9 cellular contexts compared by ENCODE assay signal in the genomic region with DNA sequence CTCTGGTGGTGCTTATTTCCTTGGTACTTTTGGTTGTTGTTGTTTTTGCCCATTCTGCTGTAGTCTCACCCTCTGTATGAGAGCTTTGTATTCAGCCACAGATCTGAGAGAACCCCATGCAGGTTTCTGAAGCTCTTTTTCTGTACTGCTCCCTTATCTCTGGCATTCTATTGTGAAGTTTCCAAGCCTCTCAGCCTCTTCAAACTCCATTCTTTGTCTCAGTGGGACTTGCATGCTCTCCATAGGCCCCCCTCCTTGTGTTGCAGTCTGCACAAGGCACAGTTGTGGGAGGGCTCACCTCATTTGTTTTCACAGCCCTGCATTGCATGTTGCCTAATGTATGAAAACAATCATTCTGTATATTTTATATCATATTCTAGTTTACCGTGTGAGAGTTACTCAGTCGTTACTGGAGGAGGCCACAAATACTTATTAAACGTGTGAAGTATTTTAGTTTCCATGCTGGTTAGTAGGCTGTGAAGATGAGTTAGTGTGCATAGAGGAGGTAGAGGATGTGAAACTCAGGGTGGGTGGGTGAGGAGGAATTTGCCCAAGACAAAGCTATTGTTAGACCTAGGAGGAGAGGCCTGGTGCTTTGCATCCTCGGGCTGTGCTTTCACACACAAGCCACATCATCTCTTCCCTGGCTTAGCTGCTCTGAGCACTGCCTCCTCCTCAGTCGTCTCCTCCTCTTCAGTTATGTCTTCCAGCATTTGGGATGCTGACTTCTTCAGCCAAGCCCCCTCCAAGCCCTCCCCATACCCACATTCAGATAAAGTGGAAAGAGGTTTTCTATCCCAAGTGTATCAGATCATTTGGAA. TPM values are rescaled to one million over a fixed set of nuclear protein-coding genes. Genes with fewer than 3 reads are reported as not detected.
DNase-seq lines count a peak whose midpoint lies in the region; ATAC-seq and TF ChIP-seq lines count a peak whose summit lies in the region.
"Had no signal": no experiment of that assay in that cellular context is flagged by ENCODE, and none has a peak within 500 bp of the region (broad histone marks: within the 10 kb centered on the region; RNA-seq: fewer than 3 reads in every experiment).

No MANE protein-coding gene starts in this region.

- no peak overlapping the region for H3K4me3 ChIP-seq in prostate gland
- H3K4me3 ChIP-seq in psoas muscle = no peak overlapping the region

- no peaks in the 10 kb centered on the region for H3K27me3 Mint-ChIP-seq in T-helper 1 cell treated with Interleukin-12 subunit alpha and Interleukin-12 subunit beta and Interleukin-4 antibody, amounts not matched to agents 30 μg/mL and 1 μg/mL, for 36 hours (ENCODE audit: low read depth)
- H3K27me3 Mint-ChIP-seq in neural crest cell (ENCODE audit: low read depth) = no peaks in the 10 kb centered on the region

- H3K9me3 ChIP-seq in prostate gland = no peaks in the 10 kb centered on the region
- H3K9me3 ChIP-seq in psoas muscle = no peaks in the 10 kb centered on the region

- peak overlapping the region; percentile 94 for H3K27ac Mint-ChIP-seq in T-helper 1 cell treated with Interleukin-12 subunit alpha and Interleukin-12 subunit beta and Interleukin-4 antibody, amounts not matched to agents 30 μg/mL and 1 μg/mL, for 36 hours
- H3K27ac Mint-ChIP-seq in neural crest cell (ENCODE audit: unreplicated experiment) = peak overlapping the region; percentile 60

- H3K27me3 ChIP-seq in prostate gland (replicated peaks; ENCODE audit: insufficient read depth) = no peaks in the 10 kb centered on the region
- H3K27me3 ChIP-seq in psoas muscle (ENCODE audit: insufficient read depth in 3 of 3, low read length in 2 of 3) = no peaks in the 10 kb centered on the region

- in situ Hi-C loops in KBM-7 (cut with MboI; ENCODE audit: low pct_unique_long_range_greater_than_20kb, low sequenced_read_pairs) = loop anchor here (10.0 kb wide), 2 partner anchors 175 to 545 kb away; no protein-coding TSS in a partner anchor

- H3K4me1 Mint-ChIP-seq in T-helper 1 cell treated with Interleukin-12 subunit alpha and Interleukin-12 subunit beta and Interleukin-4 antibody, amounts not matched to agents 30 μg/mL and 1 μg/mL, for 36 hours (ENCODE audit: low read depth) = peaks cover 83% of the 10 kb centered on the region
- peaks cover 21% of the 10 kb centered on the region for H3K4me1 Mint-ChIP-seq in neural crest cell

- intact Hi-C loops in prostate gland (cut with DNase I) = loop anchor here (5.0 kb wide), 1 partner anchor 128 kb away; no protein-coding TSS in a partner anchor
- intact Hi-C loops in psoas muscle (cut with DNase I) = loop anchor here in 1 of 2 donors (10.0 kb wide), 2 partner anchors 165 to 555 kb away; no protein-coding TSS in a partner anchor

- peaks cover 8% of the 10 kb centered on the region for H3K36me3 Mint-ChIP-seq in T-helper 1 cell treated with Interleukin-12 subunit alpha and Interleukin-12 subunit beta and Interleukin-4 antibody, amounts not matched to agents 30 μg/mL and 1 μg/mL, for 36 hours (ENCODE audit: low read depth)
- H3K36me3 Mint-ChIP-seq in neural crest cell (ENCODE audit: low read depth) = no peaks in the 10 kb centered on the region

- no peak for TF ChIP-seq POLR2A in prostate gland (IDR thresholded peaks at IDR 0.05)

- H3K36me3 ChIP-seq in prostate gland (no peaks in the 10 kb centered on the region), psoas muscle (ENCODE audit: insufficient read depth in 1 of 2, low read depth in 1 of 2) (no peaks in the 10 kb centered on the region)

- no peak for TF ChIP-seq CTCF in neural crest cell (conservative IDR thresholded peaks at IDR 0.05)
- TF ChIP-seq CTCF in prostate gland (IDR thresholded peaks at IDR 0.05) = no peak
- no peak for TF ChIP-seq CTCF in psoas muscle (IDR thresholded peaks at IDR 0.05)

- peaks cover 4% of the 10 kb centered on the region for H3K9me3 Mint-ChIP-seq in T-helper 1 cell treated with Interleukin-12 subunit alpha and Interleukin-12 subunit beta and Interleukin-4 antibody, amounts not matched to agents 30 μg/mL and 1 μg/mL, for 36 hours
- H3K9me3 Mint-ChIP-seq in neural crest cell = peaks cover 2% of the 10 kb centered on the region

- no peak for DNase-seq in neural crest cell (ENCODE audit: low read depth, low spot score)
- no peak for DNase-seq in prostate gland (ENCODE audit: low spot score)
- DNase-seq in KBM-7 = no peak
- no peak for DNase-seq in NCI-H187 (lab: John Stamatoyannopoulos, UW)
- DNase-seq in psoas muscle = no peak

- H3K4me3 Mint-ChIP-seq in T-helper 1 cell treated with Interleukin-12 subunit alpha and Interleukin-12 subunit beta and Interleukin-4 antibody, amounts not matched to agents 30 μg/mL and 1 μg/mL, for 36 hours = peak overlapping the region; percentile 63
- H3K4me3 Mint-ChIP-seq in neural crest cell = no peak overlapping the region

- H3K27ac ChIP-seq in prostate gland = no peak overlapping the region
- no peak overlapping the region for H3K27ac ChIP-seq in psoas muscle
- H3K27ac ChIP-seq: epithelial cell of prostate had no signal

- WGBS in prostate gland = 79% methylated on average over 5 of the region's 5 CpGs
- 77 to 81% (median 77%) methylated on average over 5 of the region's 5 CpGs for WGBS in psoas muscle, 3 donors

- peak; percentile 26 for ATAC-seq in GM19023 (IDR thresholded peaks at IDR 0.05; ENCODE audit: unreplicated experiment)
- peak; percentile 38 for ATAC-seq in HG02885 (IDR thresholded peaks at IDR 0.05; ENCODE audit: poor library complexity, unreplicated experiment)
- no peak for ATAC-seq in psoas muscle

- H3K4me1 ChIP-seq in prostate gland (replicated peaks) (no peaks in the 10 kb centered on the region), psoas muscle (no peaks in the 10 kb centered on the region)

RNA-seq across cellular contexts. Expression of gene CHI3L2, which starts 7.8 kb away (rescaled TPM):
- total RNA-seq in neural crest cell (not detected in 2 replicates), prostate gland (10 to 100 TPM in 1 of 2 donors, under 1 TPM in 1; 0.82 to 10.6 TPM), psoas muscle (1 to 10 TPM in 1 of 4 donors, under 1 TPM in 3; 0.41 to 2.2 (median 0.61) TPM)
- polyA plus RNA-seq in psoas muscle = under 1 TPM; 0.24 to 0.90 (median 0.25) TPM

RNA-seq across cellular contexts. Expression of gene DENND2D, which starts 19.2 kb away (rescaled TPM):
- not detected in 2 replicates for total RNA-seq in neural crest cell
- total RNA-seq in prostate gland = 10 to 100 TPM; 25.4 to 37.2 TPM
- total RNA-seq in psoas muscle = 1 to 10 TPM; 1.2 to 2.1 (median 1.7) TPM
- under 1 TPM; 0.31 to 0.59 (median 0.51) TPM for polyA plus RNA-seq in psoas muscle

Comparison
In these comparisons a context has a peak if more than half of its experiments do, and no peak if none do; other contexts are left out.
1. ATAC-seq: peak in GM19023 (single experiment) and HG02885 (single experiment); none in psoas muscle (0 of 4).
2. RNA of gene DENND2D, which starts 19.2 kb away (total RNA-seq): 25.4 to 37.2 TPM in prostate gland; 1.2 to 2.1 TPM in psoas muscle and not detected in neural crest cell; every median in the first group is over 4 times any median in the second.